Comparison of ENCODE assay signal across 18 cellular contexts in genomic region chr1:153485880-153486279, GRCh38. TPM values are rescaled to one million over a fixed set of nuclear protein-coding genes. Genes with fewer than 3 reads are reported as not detected.
A peak's percentile ranks its signal among the peaks of the same experiment; 100 is the strongest.
DNase-seq lines count a peak whose midpoint lies in the region; ATAC-seq and TF ChIP-seq lines count a peak whose summit lies in the region.
"Had no signal": no experiment of that assay in that cellular context is flagged by ENCODE, and none has a peak within 500 bp of the region (broad histone marks: within the 10 kb centered on the region; RNA-seq: fewer than 3 reads in every experiment).

No MANE protein-coding gene starts in this region.

- H3K27me3 ChIP-seq in psoas muscle (ENCODE audit: insufficient read depth in 3 of 3, low read length in 2 of 3) (peaks cover 0 to 4% (median 0%) of the 10 kb centered on the region in 3 donors), Peyer's patch (no peaks in the 10 kb centered on the region)

- no peak for TF ChIP-seq CTCF in epithelial cell of esophagus (IDR thresholded peaks at IDR 0.05; ENCODE audit: insufficient read depth, low read depth, low read length, missing control alignments)
- TF ChIP-seq CTCF in psoas muscle (IDR thresholded peaks at IDR 0.05): no peak
- TF ChIP-seq CTCF in Peyer's patch (IDR thresholded peaks at IDR 0.05): no peak

- H3K9me3 ChIP-seq in psoas muscle (no peaks in the 10 kb centered on the region), Peyer's patch (no peaks in the 10 kb centered on the region)
- H3K9me3 ChIP-seq: esophagus muscularis mucosa had no signal

- DNase-seq in DMS153 treated with DMSO at 0.1 percent for 48 hours (lab: John Stamatoyannopoulos, UW; ENCODE audit: unreplicated experiment) (peak; percentile 93), NCI-H1436 (lab: John Stamatoyannopoulos, UW) (peak; percentile 87), NCI-H524 treated with DMSO at 0.1 percent for 48 hours (lab: John Stamatoyannopoulos, UW) (peak; percentile 65), epithelial cell of esophagus (ENCODE audit: low read depth) (peak; percentile 69), psoas muscle (no peak), Peyer's patch (no peak)
- DNase-seq: activated CD8-positive, alpha-beta memory T cell treated with anti-CD3 and anti-CD28 coated beads for 24 hours; cortex of kidney; hippocampal formation; stimulated activated CD4-positive, alpha-beta T cell treated with anti-CD3 and anti-CD28 coated beads, Interleukin-15, amount 100 ng/mL, for 24 hours had no signal

- no peak overlapping the region for H3K4me3 ChIP-seq in epithelial cell of esophagus (ENCODE audit: low read length)
- no peak overlapping the region for H3K4me3 ChIP-seq in psoas muscle
- H3K4me3 ChIP-seq in Peyer's patch: no peak overlapping the region
- H3K4me3 ChIP-seq: esophagus muscularis mucosa, SK-N-MC had no signal

- H3K36me3 ChIP-seq in psoas muscle (ENCODE audit: insufficient read depth in 1 of 2, low read depth in 1 of 2): no peaks in the 10 kb centered on the region
- no peaks in the 10 kb centered on the region for H3K36me3 ChIP-seq in Peyer's patch
- H3K36me3 ChIP-seq: esophagus muscularis mucosa had no signal

- H3K4me1 ChIP-seq in psoas muscle: peaks cover 15% of the 10 kb centered on the region
- no peaks in the 10 kb centered on the region for H3K4me1 ChIP-seq in Peyer's patch

- H3K27ac ChIP-seq in psoas muscle (no peak overlapping the region), Peyer's patch (no peak overlapping the region)
- H3K27ac ChIP-seq: esophagus muscularis mucosa, SK-N-MC had no signal

- WGBS in psoas muscle, 3 donors: 52 to 62% (median 55%) methylated on average over 2 of the region's 2 CpGs

- no peak for TF ChIP-seq POLR2A in Peyer's patch (IDR thresholded peaks at IDR 0.05)

- ATAC-seq in HG03095 (IDR thresholded peaks at IDR 0.05; ENCODE audit: unreplicated experiment): no peak
- ATAC-seq in HG02938 (IDR thresholded peaks at IDR 0.05; ENCODE audit: unreplicated experiment): no peak
- ATAC-seq in psoas muscle: no peak
- ATAC-seq: left colon had no signal

- intact Hi-C loops in psoas muscle (cut with DNase I): no loop called here

RNA-seq across cellular contexts. Expression of gene S100A7, which starts 25.4 kb away (rescaled TPM):
- total RNA-seq in psoas muscle (under 1 TPM in 1 of 4 donors, not detected in 3; 0.60 TPM), Peyer's patch (not detected)
- not detected for polyA plus RNA-seq in psoas muscle
- total RNA-seq: activated T-helper 2 cell treated with anti-CD3 and anti-CD28 coated beads, Interferon-gamma antibody, Interleukin-2, Interleukin-4, amounts not matched to agents 10 μg/mL and 5 μg/mL and 100 μg/mL, durations not matched to agents 14 hours and 24 hours and 36 hours; esophagus muscularis mucosa; left colon; myocyte; progenitor cell of endocrine pancreas had no signal

RNA-seq across cellular contexts. Expression of gene S100A6, which starts 49.9 kb away (rescaled TPM):
- total RNA-seq in psoas muscle: 100 to 1,000 TPM in 3 of 4 donors, 10 to 100 TPM in 1; 78.5 to 420 (median 150) TPM
- 100 to 1,000 TPM; 295 to 506 (median 467) TPM for polyA plus RNA-seq in psoas muscle
- 100 to 1,000 TPM; 321 to 366 (median 334) TPM for total RNA-seq in Peyer's patch

RNA-seq across cellular contexts. Expression of gene S100A5, which starts 54.9 kb away (rescaled TPM):
- total RNA-seq in psoas muscle: not detected
- not detected for polyA plus RNA-seq in psoas muscle
- total RNA-seq in Peyer's patch: not detected
- total RNA-seq: left colon, progenitor cell of endocrine pancreas had no signal

RNA-seq across cellular contexts. Expression of gene S100A4, which starts 59.7 kb away (rescaled TPM):
- total RNA-seq in psoas muscle (10 to 100 TPM; 27.0 to 54.7 (median 47.3) TPM), Peyer's patch (100 to 1,000 TPM in 1 of 4 donors, 10 to 100 TPM in 3; 38.2 to 435 (median 53.6) TPM)
- 100 to 1,000 TPM in 1 of 3 donors, 10 to 100 TPM in 2; 75.2 to 155 (median 83.6) TPM for polyA plus RNA-seq in psoas muscle

Comparison
In these comparisons a context has a peak if more than half of its experiments do, and no peak if none do; other contexts are left out.
1. DNase-seq: peak in DMS153 treated with DMSO at 0.1 percent for 48 hours (single experiment), NCI-H1436 (single experiment), NCI-H524 treated with DMSO at 0.1 percent for 48 hours (single experiment) and epithelial cell of esophagus (single experiment); none in psoas muscle (0 of 2) and Peyer's patch (0 of 3).